Comparison of ENCODE assay signal across 11 cellular contexts in genomic region chr2:160317113-160318099, GRCh38.
A peak's percentile ranks its signal among the peaks of the same experiment; 100 is the strongest.
DNase-seq lines count a peak whose midpoint lies in the region; ATAC-seq, FAIRE-seq and TF ChIP-seq lines count a peak whose summit lies in the region.
"Had no signal": no experiment of that assay in that cellular context is flagged by ENCODE, and none has a peak within 500 bp of the region (broad histone marks: within the 10 kb centered on the region; RNA-seq: fewer than 3 reads in every experiment).

No MANE protein-coding gene starts in this region.

- no peaks in the 10 kb centered on the region for H3K9me3 ChIP-seq in gastroesophageal sphincter
- no peaks in the 10 kb centered on the region for H3K9me3 ChIP-seq in pancreas

- ATAC-seq in gastroesophageal sphincter (no peak), pancreas (no peak), GM21529 (IDR thresholded peaks at IDR 0.05; ENCODE audit: unreplicated experiment) (no peak)

- peak; percentile 23 for DNase-seq in Ammon's horn (ENCODE audit: low spot score)
- peak; percentile 87 for DNase-seq in NCI-H748 treated with DMSO at 0.1 percent for 48 hours (lab: John Stamatoyannopoulos, UW)
- DNase-seq in pancreas: no peak
- DNase-seq in DMS153 treated with DMSO at 0.1 percent for 48 hours (lab: John Stamatoyannopoulos, UW; ENCODE audit: unreplicated experiment): no peak
- no peak for DNase-seq in GM19239 (ENCODE audit: insufficient read length, low spot score)
- DNase-seq in HTR-8/SVneo (ENCODE audit: insufficient read length, low spot score): no peak
- DNase-seq: activated CD4-positive, alpha-beta T cell treated with anti-CD3 and anti-CD28 coated beads for 1 hour; islet precursor cell; MV-4-11 had no signal

- no peak for TF ChIP-seq EP300 in gastroesophageal sphincter (IDR thresholded peaks at IDR 0.05)

- intact Hi-C loops in pancreas (cut with DNase I): no loop called here

- H3K4me3 ChIP-seq in gastroesophageal sphincter: no peak overlapping the region
- no peak overlapping the region for H3K4me3 ChIP-seq in pancreas

- TF ChIP-seq CTCF in gastroesophageal sphincter (IDR thresholded peaks at IDR 0.05) (no peak), pancreas (IDR thresholded peaks at IDR 0.05) (no peak)

- 55% methylated on average over 6 to 7 of the region's 7 CpGs for WGBS in gastroesophageal sphincter (ENCODE audit: low coverage in 1 of 2), 2 donors
- 68 to 70% methylated on average over 7 of the region's 7 CpGs for WGBS in pancreas, 2 donors

- no peak for TF ChIP-seq POLR2A in gastroesophageal sphincter (IDR thresholded peaks at IDR 0.05)

- peaks cover 16 to 91% (median 19%) of the 10 kb centered on the region in 3 donors for H3K4me1 ChIP-seq in gastroesophageal sphincter
- peaks cover 0 to 8% (median 0%) of the 10 kb centered on the region in 3 donors for H3K4me1 ChIP-seq in pancreas

- H3K36me3 ChIP-seq in gastroesophageal sphincter (peaks cover 0 to 6% of the 10 kb centered on the region in 2 donors), pancreas (no peaks in the 10 kb centered on the region)

- H3K27ac ChIP-seq in gastroesophageal sphincter (peak overlapping the region in 3 of 4 donors; percentile 5 to 24 (median 22)), pancreas (no peak overlapping the region)

- H3K27me3 ChIP-seq in gastroesophageal sphincter: no peaks in the 10 kb centered on the region
- H3K27me3 ChIP-seq in pancreas: no peaks in the 10 kb centered on the region

- FAIRE-seq in pancreas (lab: Jason Lieb, UNC) (peak; percentile 57), GM19239 (lab: Jason Lieb, UNC) (no peak), HTR-8/SVneo (lab: Jason Lieb, UNC) (no peak)

Comparison
In these comparisons a context has a peak if more than half of its experiments do, and no peak if none do; other contexts are left out.
1. DNase-seq: peak in Ammon's horn (single experiment) and NCI-H748 treated with DMSO at 0.1 percent for 48 hours (single experiment); none in pancreas (0 of 6), DMS153 treated with DMSO at 0.1 percent for 48 hours (single experiment), GM19239 (single experiment) and HTR-8/SVneo (single experiment).
2. H3K27ac ChIP-seq: peak in gastroesophageal sphincter (3 of 4); none in pancreas (0 of 4).